19 cellular contexts compared by ENCODE assay signal in genomic region chr12:126210448-126210847, GRCh38.
DNase-seq lines count a peak whose midpoint lies in the region; ATAC-seq, FAIRE-seq and TF ChIP-seq lines count a peak whose summit lies in the region.
"Had no signal": no experiment of that assay in that cellular context is flagged by ENCODE, and none has a peak within 500 bp of the region (broad histone marks: within the 10 kb centered on the region; RNA-seq: fewer than 3 reads in every experiment).

No MANE protein-coding gene starts in this region.

- H3K4me2 ChIP-seq in SK-N-SH (no peak overlapping the region), HepG2 (ENCODE audit: low read depth, low read length) (no peak overlapping the region)
- H3K4me2 ChIP-seq: BLaER1 had no signal

- intact Hi-C loops in HepG2 (cut with micrococcal nuclease; ENCODE audit: unreplicated experiment), result no loop called here

- H2AFZ ChIP-seq in SK-N-SH (ENCODE audit: low read depth) (no peak overlapping the region), HepG2 (ENCODE audit: low read length) (no peak overlapping the region)
- H2AFZ ChIP-seq: GM23248 had no signal

- H3K4me1 Mint-ChIP-seq in activated CD4-positive, alpha-beta memory T cell treated with anti-CD3 and anti-CD28 coated beads, Interleukin-2, amount 10 ng/mL, durations not matched to agents 7 days and 5 days, result no peaks in the 10 kb centered on the region
- H3K4me1 Mint-ChIP-seq: CD14-positive monocyte; CD4-positive, alpha-beta memory T cell had no signal

- H3K27ac Mint-ChIP-seq in activated CD4-positive, alpha-beta memory T cell treated with anti-CD3 and anti-CD28 coated beads, Interleukin-2, amount 10 ng/mL, durations not matched to agents 7 days and 5 days, result no peak overlapping the region
- H3K27ac Mint-ChIP-seq: CD14-positive monocyte; CD4-positive, alpha-beta memory T cell had no signal

- no peak for TF ChIP-seq POLR2A in HepG2 (IDR thresholded peaks at IDR 0.05; ENCODE audit: insufficient read depth in 1 of 2, low read depth in 2 of 2, low read length in 2 of 2)

- ATAC-seq in HepG2, result no peak

- H3K27ac ChIP-seq in SK-N-SH (ENCODE audit: low read depth in 2 of 2, low read length in 1 of 2) (no peak overlapping the region), HepG2 (ENCODE audit: extremely low read length, insufficient read depth, low read length) (no peak overlapping the region)
- H3K27ac ChIP-seq: BLaER1, GM23248 had no signal

- H3K36me3 Mint-ChIP-seq in activated CD4-positive, alpha-beta memory T cell treated with anti-CD3 and anti-CD28 coated beads, Interleukin-2, amount 10 ng/mL, durations not matched to agents 7 days and 5 days (ENCODE audit: low read depth), result no peaks in the 10 kb centered on the region
- H3K36me3 Mint-ChIP-seq: CD14-positive monocyte; CD4-positive, alpha-beta memory T cell had no signal

- no peak for FAIRE-seq in HepG2 (lab: Jason Lieb, UNC)
- FAIRE-seq: GM12892 had no signal

- H3K9ac ChIP-seq in SK-N-SH (no peak overlapping the region), HepG2 (ENCODE audit: insufficient read depth, low read depth, low read length) (no peak overlapping the region)
- H3K9ac ChIP-seq: BLaER1, GM23248 had no signal

- H3K9me3 Mint-ChIP-seq in activated CD4-positive, alpha-beta memory T cell treated with anti-CD3 and anti-CD28 coated beads, Interleukin-2, amount 10 ng/mL, durations not matched to agents 7 days and 5 days, result no peaks in the 10 kb centered on the region

- in situ Hi-C loops in HepG2 (cut with HindIII; ENCODE audit: extremely low pct_ligation_motif_present, low pct_unique_long_range_greater_than_20kb), result no loop called here

- peak; percentile 28 for DNase-seq in HT1080 (ENCODE audit: low read depth)
- no peak for DNase-seq in SK-N-SH
- DNase-seq in epithelial cell of esophagus (ENCODE audit: low read depth), result peak; percentile 1
- DNase-seq in fibroblast of the aortic adventitia (ENCODE audit: low read depth), result peak; percentile 58
- no peak for DNase-seq in activated CD4-positive, CD25-positive, alpha-beta regulatory T cell treated with anti-CD3 and anti-CD28 coated beads, Interleukin-2, amount 50 U/mL, for 72 hours
- no peak for DNase-seq in activated CD4-positive, alpha-beta memory T cell treated with anti-CD3 and anti-CD28 coated beads, Interleukin-2, amount 10 ng/mL, durations not matched to agents 7 days and 5 days
- DNase-seq in HepG2 (ENCODE audit: low spot score), result no peak
- DNase-seq in activated T-cell treated with anti-CD3 and anti-CD28 coated beads, Interleukin-2, amount 50 U/mL, for 1 hour, result no peak
- DNase-seq: 8988T; CD4-positive, alpha-beta memory T cell; DMS153; DMS79; GDM1; GM23248; IMR-90 had no signal

- no peak overlapping the region for H3K4me3 ChIP-seq in SK-N-SH (ENCODE audit: low read depth in 2 of 2, low read length in 1 of 2)
- H3K4me3 ChIP-seq in epithelial cell of esophagus (ENCODE audit: low read length), result no peak overlapping the region
- H3K4me3 ChIP-seq in fibroblast of the aortic adventitia (ENCODE audit: low read depth, low read length), result no peak overlapping the region
- H3K4me3 ChIP-seq in HepG2 (replicated peaks in 1 of 3; ENCODE audit: insufficient read depth in 1 of 3, low read depth in 2 of 3, low read length in 3 of 3), result no peak overlapping the region
- H3K4me3 ChIP-seq: BLaER1, GM23248, HAP-1 had no signal

- H3K4me3 Mint-ChIP-seq in activated CD4-positive, alpha-beta memory T cell treated with anti-CD3 and anti-CD28 coated beads, Interleukin-2, amount 10 ng/mL, durations not matched to agents 7 days and 5 days, result no peak overlapping the region
- H3K4me3 Mint-ChIP-seq: CD14-positive monocyte; CD4-positive, alpha-beta memory T cell had no signal

- H3K79me2 ChIP-seq in SK-N-SH (ENCODE audit: insufficient read depth) (no peaks in the 10 kb centered on the region), HepG2 (ENCODE audit: insufficient read depth, low read length) (no peaks in the 10 kb centered on the region)

- TF ChIP-seq RAD21 in SK-N-SH (IDR thresholded peaks at IDR 0.05; ENCODE audit: low read length) (no peak), HepG2 (CRISPR knock-in tag; IDR thresholded peaks at IDR 0.05) (no peak)

- BruUV-seq in HepG2 (replicated peaks; lab: Mats Ljungman, UMichigan), result no TSS peak

- no peaks in the 10 kb centered on the region for H3K27me3 ChIP-seq in SK-N-SH (ENCODE audit: insufficient read depth)
- no peaks in the 10 kb centered on the region for H3K27me3 ChIP-seq in HepG2 (ENCODE audit: control insufficient read depth in 1 of 2, insufficient read depth in 2 of 2, low read length in 2 of 2)
- H3K27me3 ChIP-seq: BLaER1 had no signal

- CTCF ChIA-PET in SK-N-SH (lab: Yijun Ruan, JAX) (no interaction called here), HepG2 (lab: Yijun Ruan, JAX; ENCODE audit: low intra/inter-chr PET ratio, low total read pairs) (no interaction called here)
- CTCF ChIA-PET in activated CD4-positive, alpha-beta memory T cell treated with anti-CD3 and anti-CD28 coated beads, Interleukin-2, amount 10 ng/mL, durations not matched to agents 7 days and 5 days (lab: Charles Lee), result no interaction called here

- no peaks in the 10 kb centered on the region for H3K4me1 ChIP-seq in SK-N-SH (ENCODE audit: control insufficient read depth in 1 of 2, insufficient read depth in 2 of 2, low read depth in 1 of 2, low read length in 1 of 2)
- H3K4me1 ChIP-seq in HepG2 (ENCODE audit: insufficient read depth, low read length), result no peaks in the 10 kb centered on the region
- H3K4me1 ChIP-seq: BLaER1, HAP-1 had no signal

- no peaks in the 10 kb centered on the region for H3K9me2 ChIP-seq in SK-N-SH

- no peak for TF ChIP-seq EP300 in SK-N-SH (IDR thresholded peaks at IDR 0.05; ENCODE audit: borderline replicate concordance in 1 of 2, low read depth in 1 of 2, low read length in 1 of 2)
- TF ChIP-seq EP300 in HepG2 (IDR thresholded peaks at IDR 0.05; ENCODE audit: low read depth in 2 of 2, low read length in 2 of 2), result no peak
- no peak for TF ChIP-seq EP300 in HepG2 (CRISPR knock-in tag; IDR thresholded peaks at IDR 0.05; ENCODE audit: borderline replicate concordance)

- H3F3A ChIP-seq in SK-N-SH (replicated peaks; ENCODE audit: insufficient read depth), result no peaks in the 10 kb centered on the region

- WGBS in SK-N-SH (ENCODE audit: low lambda C conversion rate), result 39% methylated on average over 3 of the region's 3 CpGs
- WGBS in HepG2 (ENCODE audit: low lambda C conversion rate), result 12% methylated on average over 3 of the region's 3 CpGs

- no peaks in the 10 kb centered on the region for H4K20me1 ChIP-seq in SK-N-SH (ENCODE audit: insufficient read depth)
- H4K20me1 ChIP-seq in HepG2 (ENCODE audit: insufficient read depth, low read length), result no peaks in the 10 kb centered on the region
- H4K20me1 ChIP-seq: BLaER1 had no signal

- TF ChIP-seq CTCF in SK-N-SH (IDR thresholded peaks at IDR 0.05), result no peak
- TF ChIP-seq CTCF in epithelial cell of esophagus (IDR thresholded peaks at IDR 0.05; ENCODE audit: insufficient read depth, low read depth, low read length, missing control alignments), result no peak
- no peak for TF ChIP-seq CTCF in fibroblast of the aortic adventitia (IDR thresholded peaks at IDR 0.05; ENCODE audit: insufficient read depth, low read length)
- TF ChIP-seq CTCF in HepG2 (CRISPR knock-in tag; IDR thresholded peaks at IDR 0.05), result no peak

- POLR2A ChIA-PET in SK-N-SH (lab: Yijun Ruan, JAX), result no interaction called here
- POLR2A ChIA-PET in activated CD4-positive, alpha-beta memory T cell treated with anti-CD3 and anti-CD28 coated beads, Interleukin-2, amount 10 ng/mL, durations not matched to agents 7 days and 5 days (lab: Charles Lee), result no interaction called here
- POLR2A ChIA-PET in HepG2 (lab: Yijun Ruan, JAX), result no interaction called here

- H3K27me3 Mint-ChIP-seq in activated CD4-positive, alpha-beta memory T cell treated with anti-CD3 and anti-CD28 coated beads, Interleukin-2, amount 10 ng/mL, durations not matched to agents 7 days and 5 days, result no peaks in the 10 kb centered on the region

- H3K9me3 ChIP-seq in SK-N-SH, result no peaks in the 10 kb centered on the region
- H3K9me3 ChIP-seq in HepG2 (ENCODE audit: low read length), result peaks cover 96% of the 10 kb centered on the region
- H3K9me3 ChIP-seq: BLaER1, HAP-1 had no signal

- no peaks in the 10 kb centered on the region for H3K36me3 ChIP-seq in SK-N-SH (replicated peaks in 1 of 2; ENCODE audit: control insufficient read depth in 1 of 2, insufficient read depth in 2 of 2, low read length in 1 of 2)
- no peaks in the 10 kb centered on the region for H3K36me3 ChIP-seq in HepG2 (replicated peaks in 1 of 2; ENCODE audit: control insufficient read depth in 1 of 2, insufficient read depth in 2 of 2, low read length in 2 of 2)
- H3K36me3 ChIP-seq: BLaER1, HAP-1 had no signal

TF ChIP-seq in SK-N-SH, 30 proteins besides CTCF, POLR2A, EP300 and RAD21:
- TF ChIP-seq, protein P1, sequence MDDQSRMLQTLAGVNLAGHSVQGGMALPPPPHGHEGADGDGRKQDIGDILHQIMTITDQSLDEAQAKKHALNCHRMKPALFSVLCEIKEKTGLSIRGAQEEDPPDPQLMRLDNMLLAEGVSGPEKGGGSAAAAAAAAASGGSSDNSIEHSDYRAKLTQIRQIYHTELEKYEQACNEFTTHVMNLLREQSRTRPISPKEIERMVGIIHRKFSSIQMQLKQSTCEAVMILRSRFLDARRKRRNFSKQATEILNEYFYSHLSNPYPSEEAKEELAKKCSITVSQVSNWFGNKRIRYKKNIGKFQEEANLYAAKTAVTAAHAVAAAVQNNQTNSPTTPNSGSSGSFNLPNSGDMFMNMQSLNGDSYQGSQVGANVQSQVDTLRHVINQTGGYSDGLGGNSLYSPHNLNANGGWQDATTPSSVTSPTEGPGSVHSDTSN (IDR thresholded peaks at IDR 0.05), result 0 out of 2 replicates have a peak, but pooled peaks have one; percentile 16
- TF ChIP-seq GABPA (IDR thresholded peaks at IDR 0.05; ENCODE audit: low read depth), result no peak
- TF ChIP-seq FOSL2 (IDR thresholded peaks at IDR 0.05; ENCODE audit: borderline replicate concordance, low read depth), result peak; percentile 14; the same call in 1 of the 2 replicates

TF ChIP-seq in HepG2, 621 proteins besides CTCF, POLR2A, EP300 and RAD21:
- TF ChIP-seq RARG (CRISPR knock-in tag; IDR thresholded peaks at IDR 0.05; ENCODE audit: low read depth), result no peak
- no peak for TF ChIP-seq MTA1 (CRISPR knock-in tag; IDR thresholded peaks at IDR 0.05; ENCODE audit: borderline replicate concordance)
- no peak for TF ChIP-seq ZBTB1 (CRISPR knock-in tag; IDR thresholded peaks at IDR 0.05; ENCODE audit: borderline replicate concordance)
- TF ChIP-seq NKX3-1 (CRISPR knock-in tag; IDR thresholded peaks at IDR 0.05), result no peak
- no peak for TF ChIP-seq FOXK2 (IDR thresholded peaks at IDR 0.05)
- no peak for TF ChIP-seq ZNF12 (CRISPR knock-in tag; IDR thresholded peaks at IDR 0.05)
- TF ChIP-seq ZNF337 (CRISPR knock-in tag; IDR thresholded peaks at IDR 0.05; ENCODE audit: borderline replicate concordance, low read depth), result no peak
- TF ChIP-seq HCFC1 (IDR thresholded peaks at IDR 0.05; ENCODE audit: low read depth, low read length), result no peak
- TF ChIP-seq NFE2L2 (IDR thresholded peaks at IDR 0.05; ENCODE audit: low read length), result no peak
- no peak for TF ChIP-seq ZNF30 (CRISPR knock-in tag; IDR thresholded peaks at IDR 0.05)

Comparison
In these comparisons a context has a peak if more than half of its experiments do, and no peak if none do; other contexts are left out.
1. DNase-seq: peak in HT1080 (single experiment), epithelial cell of esophagus (single experiment) and fibroblast of the aortic adventitia (single experiment); none in SK-N-SH (single experiment), activated CD4-positive, CD25-positive, alpha-beta regulatory T cell treated with anti-CD3 and anti-CD28 coated beads, Interleukin-2, amount 50 U/mL, for 72 hours (single experiment), activated CD4-positive, alpha-beta memory T cell treated with anti-CD3 and anti-CD28 coated beads, Interleukin-2, amount 10 ng/mL, durations not matched to agents 7 days and 5 days (single experiment), HepG2 (single experiment) and activated T-cell treated with anti-CD3 and anti-CD28 coated beads, Interleukin-2, amount 50 U/mL, for 1 hour (single experiment).